ENCODE assay signal across 18 cellular contexts in genomic region chr6:158000530-158001307, GRCh38. TPM values are rescaled to one million over a fixed set of nuclear protein-coding genes. Genes with fewer than 3 reads are reported as not detected.
DNase-seq lines count a peak whose midpoint lies in the region; ATAC-seq, FAIRE-seq and TF ChIP-seq lines count a peak whose summit lies in the region.
"Had no signal": no experiment of that assay in that cellular context is flagged by ENCODE, and none has a peak within 500 bp of the region (broad histone marks: within the 10 kb centered on the region; RNA-seq: fewer than 3 reads in every experiment).

No MANE protein-coding gene starts in this region.

- H3K9me3 ChIP-seq in H9 (ENCODE audit: control insufficient read depth, low read depth, low read length) = no peaks in the 10 kb centered on the region
- H3K9me3 ChIP-seq in astrocyte (ENCODE audit: insufficient read depth, low read depth, low read length) = no peaks in the 10 kb centered on the region
- no peaks in the 10 kb centered on the region for H3K9me3 ChIP-seq in lower lobe of right lung
- no peaks in the 10 kb centered on the region for H3K9me3 ChIP-seq in BE2C

- peaks cover 60 to 64% of the 10 kb centered on the region in 2 experiments for H3K4me1 Mint-ChIP-seq in H9
- peaks cover 42% of the 10 kb centered on the region for H3K4me1 Mint-ChIP-seq in astrocyte (ENCODE audit: low read depth, unreplicated experiment)
- H3K4me1 Mint-ChIP-seq in stimulated activated effector memory CD8-positive, alpha-beta T cell treated with anti-CD3 and anti-CD28 coated beads, Interleukin-12 subunit alpha, Interleukin-12 subunit beta, amount 100 ng/mL, for 72 hours = peaks cover 50% of the 10 kb centered on the region

- no peak overlapping the region for H3K56ac ChIP-seq in H9 (ENCODE audit: insufficient read length, low read depth, low read length)

- no peaks in the 10 kb centered on the region; the same call in 1 of the 2 replicates for H3K27me3 Mint-ChIP-seq in H9 (ENCODE audit: low read depth)
- no peaks in the 10 kb centered on the region for H3K27me3 Mint-ChIP-seq in astrocyte (ENCODE audit: low read depth, unreplicated experiment)
- H3K27me3 Mint-ChIP-seq: activated CD8-positive, alpha-beta memory T cell treated with anti-CD3 and anti-CD28 coated beads, Interleukin-2, amount 10 ng/mL, durations not matched to agents 7 days and 5 days; effector memory CD8-positive, alpha-beta T cell; T-helper 17 cell had no signal

- H3K9ac ChIP-seq in H9 (ENCODE audit: extremely low read depth, insufficient read length, low read length) = no peak overlapping the region
- no peak overlapping the region for H3K9ac ChIP-seq in astrocyte (ENCODE audit: low read length)

- no peaks in the 10 kb centered on the region for H3K23me2 ChIP-seq in H9 (ENCODE audit: insufficient read length, low read depth, low read length, poor library complexity, severe bottlenecking)

- H3K4me3 Mint-ChIP-seq in H9 (no peak overlapping the region), astrocyte (ENCODE audit: unreplicated experiment) (peak overlapping the region; percentile 15)
- no peak overlapping the region for H3K4me3 Mint-ChIP-seq in stimulated activated effector memory CD8-positive, alpha-beta T cell treated with anti-CD3 and anti-CD28 coated beads, Interleukin-12 subunit alpha, Interleukin-12 subunit beta, amount 100 ng/mL, for 72 hours
- H3K4me3 Mint-ChIP-seq: activated CD8-positive, alpha-beta memory T cell treated with anti-CD3 and anti-CD28 coated beads, Interleukin-2, amount 10 ng/mL, durations not matched to agents 7 days and 5 days; effector memory CD8-positive, alpha-beta T cell; neural crest cell; T-helper 17 cell had no signal

- no peak overlapping the region for H2BK20ac ChIP-seq in H9 (ENCODE audit: low read depth, low read length, poor library complexity, severe bottlenecking)

- H4K8ac ChIP-seq in H9 (replicated peaks; ENCODE audit: insufficient read length, low read depth, low read length) = no peak overlapping the region

- no peak overlapping the region for H2AK5ac ChIP-seq in H9 (ENCODE audit: insufficient read length, low read length)

- no peak overlapping the region for H2AFZ ChIP-seq in H9 (ENCODE audit: low read length)
- H2AFZ ChIP-seq in astrocyte (ENCODE audit: low read depth, low read length) = no peak overlapping the region

- no peak overlapping the region for H3T11ph ChIP-seq in H9 (ENCODE audit: low read length)

- H4K91ac ChIP-seq in H9 (ENCODE audit: insufficient read length, low read depth, low read length) = no peak overlapping the region

- no peak overlapping the region for H4K5ac ChIP-seq in H9 (ENCODE audit: insufficient read length, low read depth, low read length)

- H3K4me2 ChIP-seq in H9 (ENCODE audit: insufficient read depth, insufficient read length, low read length) (no peak overlapping the region), astrocyte (ENCODE audit: low read length) (no peak overlapping the region)

- intact Hi-C loops in lower lobe of right lung (cut with DNase I) = no loop called here

- no peak overlapping the region for H3K4me3 ChIP-seq in astrocyte (ENCODE audit: insufficient read depth, low read depth, low read length)
- no peak overlapping the region for H3K4me3 ChIP-seq in lower lobe of right lung
- H3K4me3 ChIP-seq in BE2C (ENCODE audit: low read depth, low read length) = no peak overlapping the region

- no peak overlapping the region for H3K23ac ChIP-seq in H9 (ENCODE audit: insufficient read length, low read depth, low read length)

- no CpG with 5 or more reads among the region's 17 CpGs for WGBS in H9 (ENCODE audit: extremely low coverage, insufficient read length, low lambda C conversion rate)

- H3K36me3 ChIP-seq in astrocyte (ENCODE audit: insufficient read depth, low read length) (peaks cover 12% of the 10 kb centered on the region), lower lobe of right lung (no peaks in the 10 kb centered on the region), BE2C (no peaks in the 10 kb centered on the region)

- ATAC-seq in lower lobe of right lung (no peak), GM21515 (IDR thresholded peaks at IDR 0.05; ENCODE audit: unreplicated experiment) (no peak), GM18907 (IDR thresholded peaks at IDR 0.05; ENCODE audit: unreplicated experiment) (no peak)
- no peak for ATAC-seq in stimulated activated effector memory CD8-positive, alpha-beta T cell treated with anti-CD3 and anti-CD28 coated beads, Interleukin-12 subunit alpha, Interleukin-12 subunit beta, amount 100 ng/mL, for 72 hours
- ATAC-seq: activated CD8-positive, alpha-beta memory T cell treated with anti-CD3 and anti-CD28 coated beads, Interleukin-2, amount 10 ng/mL, durations not matched to agents 7 days and 5 days; effector memory CD8-positive, alpha-beta T cell; T-helper 17 cell had no signal

- H2BK5ac ChIP-seq in H9 (ENCODE audit: insufficient read length, low read length) = no peak overlapping the region

- H3K4me1 ChIP-seq in H9 (ENCODE audit: insufficient read depth, low read length) = peaks cover 20% of the 10 kb centered on the region; the same call in 1 of the 2 replicates
- peaks cover 44% of the 10 kb centered on the region for H3K4me1 ChIP-seq in astrocyte (ENCODE audit: insufficient read depth, low read length)
- H3K4me1 ChIP-seq in lower lobe of right lung = peaks cover 27% of the 10 kb centered on the region
- peaks cover 33% of the 10 kb centered on the region for H3K4me1 ChIP-seq in BE2C

- H3K36me3 Mint-ChIP-seq in H9 (ENCODE audit: insufficient read depth in 1 of 3, low read depth in 3 of 3) (peaks cover 3 to 8% (median 7%) of the 10 kb centered on the region in 3 experiments; a peak in 5 of 7 replicates), astrocyte (ENCODE audit: low read depth, unreplicated experiment) (peaks cover 14% of the 10 kb centered on the region)
- no peaks in the 10 kb centered on the region for H3K36me3 Mint-ChIP-seq in stimulated activated effector memory CD8-positive, alpha-beta T cell treated with anti-CD3 and anti-CD28 coated beads, Interleukin-12 subunit alpha, Interleukin-12 subunit beta, amount 100 ng/mL, for 72 hours

- no peak for DNase-seq in H9
- no peak for DNase-seq in astrocyte (ENCODE audit: low read depth)
- DNase-seq in lower lobe of right lung = peak; percentile 32
- DNase-seq in stimulated activated effector memory CD8-positive, alpha-beta T cell treated with anti-CD3 and anti-CD28 coated beads, Interleukin-12 subunit alpha, Interleukin-12 subunit beta, amount 100 ng/mL, for 72 hours (ENCODE audit: low spot score in 2 of 2) = no peak
- DNase-seq in BE2C = no peak
- no peak for DNase-seq in central memory CD4-positive, alpha-beta T cell
- DNase-seq: activated CD8-positive, alpha-beta memory T cell treated with anti-CD3 and anti-CD28 coated beads, Interleukin-2, amount 10 ng/mL, durations not matched to agents 7 days and 5 days; activated naive CD4-positive, alpha-beta T cell treated with Interleukin-2 at 50 U/mL for 16 hours; AML-193; DMS 273 treated with DMSO at 0.1 percent for 48 hours; effector memory CD8-positive, alpha-beta T cell; NCI-H1105 treated with DMSO at 0.1 percent for 48 hours; NCI-H2227 treated with DMSO at 0.1 percent for 48 hours; SHP77; T-helper 17 cell had no signal

- no peak overlapping the region for H3K14ac ChIP-seq in H9 (ENCODE audit: insufficient read depth, low read length)

- no peak overlapping the region for H3K4ac ChIP-seq in H9 (ENCODE audit: low read depth, low read length)

- no peak overlapping the region for H3K27ac ChIP-seq in H9 (ENCODE audit: insufficient read length, low read depth, low read length)
- H3K27ac ChIP-seq in astrocyte (ENCODE audit: low read depth, low read length) = no peak overlapping the region
- H3K27ac ChIP-seq in lower lobe of right lung = no peak overlapping the region

- no peak for TF ChIP-seq CTCF in H9 (conservative IDR thresholded peaks at IDR 0.05)
- TF ChIP-seq CTCF in astrocyte (IDR thresholded peaks at IDR 0.05; ENCODE audit: insufficient read depth, low read depth, low read length) = no peak
- no peak for TF ChIP-seq CTCF in lower lobe of right lung (IDR thresholded peaks at IDR 0.05)
- no peak for TF ChIP-seq CTCF in BE2C (IDR thresholded peaks at IDR 0.05; ENCODE audit: low read depth, low read length)

- no peak overlapping the region for H2BK15ac ChIP-seq in H9 (ENCODE audit: low read depth, low read length)

- no peak overlapping the region for H3K18ac ChIP-seq in H9 (ENCODE audit: insufficient read length, low read depth, low read length)

- H3K79me1 ChIP-seq in H9 (ENCODE audit: insufficient read depth, low read depth, low read length, poor library complexity, severe bottlenecking) = no peaks in the 10 kb centered on the region

- H4K20me1 ChIP-seq in H9 (ENCODE audit: control insufficient read depth, insufficient read depth, insufficient read length) = no peaks in the 10 kb centered on the region
- H4K20me1 ChIP-seq in astrocyte (ENCODE audit: insufficient read depth, low read length) = peaks cover 63% of the 10 kb centered on the region

- H3K79me2 ChIP-seq in H9 (ENCODE audit: insufficient read depth, low read length) (no peaks in the 10 kb centered on the region; the same call in 1 of the 2 replicates), astrocyte (ENCODE audit: insufficient read depth, low read length) (peaks cover 92% of the 10 kb centered on the region)

- H2BK12ac ChIP-seq in H9 (ENCODE audit: insufficient read length, low read depth, low read length) = no peak overlapping the region

- H3K9me3 Mint-ChIP-seq in H9 (peaks cover 0 to 4% of the 10 kb centered on the region in 2 experiments; a peak in 1 of 5 replicates), astrocyte (ENCODE audit: unreplicated experiment) (no peaks in the 10 kb centered on the region)
- H3K9me3 Mint-ChIP-seq in stimulated activated effector memory CD8-positive, alpha-beta T cell treated with anti-CD3 and anti-CD28 coated beads, Interleukin-12 subunit alpha, Interleukin-12 subunit beta, amount 100 ng/mL, for 72 hours = no peaks in the 10 kb centered on the region
- H3K9me3 Mint-ChIP-seq: effector memory CD8-positive, alpha-beta T cell; neural crest cell had no signal

- no peak for FAIRE-seq in astrocyte (lab: Jason Lieb, UNC)

- no peak overlapping the region for H2BK120ac ChIP-seq in H9 (ENCODE audit: low read depth, low read length, poor library complexity, severe bottlenecking)

- peak overlapping the region in 2 of 3 experiments; percentile 19 to 87; a peak in 3 of 7 replicates for H3K27ac Mint-ChIP-seq in H9
- peak overlapping the region; percentile 49 for H3K27ac Mint-ChIP-seq in astrocyte (ENCODE audit: unreplicated experiment)
- peak overlapping the region; percentile 48 for H3K27ac Mint-ChIP-seq in stimulated activated effector memory CD8-positive, alpha-beta T cell treated with anti-CD3 and anti-CD28 coated beads, Interleukin-12 subunit alpha, Interleukin-12 subunit beta, amount 100 ng/mL, for 72 hours
- H3K27ac Mint-ChIP-seq: activated CD8-positive, alpha-beta memory T cell treated with anti-CD3 and anti-CD28 coated beads, Interleukin-2, amount 10 ng/mL, durations not matched to agents 7 days and 5 days; T-helper 17 cell had no signal

- H3K27me3 ChIP-seq in H9 (ENCODE audit: insufficient read depth, low read length) (no peaks in the 10 kb centered on the region), astrocyte (ENCODE audit: insufficient read depth, low read length) (no peaks in the 10 kb centered on the region), lower lobe of right lung (ENCODE audit: low read depth) (no peaks in the 10 kb centered on the region), BE2C (no peaks in the 10 kb centered on the region)

RNA-seq across cellular contexts. Expression of gene SYNJ2, which starts 19.1 kb away (rescaled TPM):
- total RNA-seq in H9 (2021) (24.5 and 25.4 TPM in 2 replicates), astrocyte (28.4 and 31.8 TPM in 2 replicates), lower lobe of right lung (4.5 TPM)
- 9.9 TPM for polyA plus RNA-seq in BE2C (2012; ENCODE audit: insufficient read depth, insufficient read length, low read depth)
